ENCODE assay signal across 15 cellular contexts in genomic region chr17:80870401-80870800, GRCh38.
DNase-seq lines count a peak whose midpoint lies in the region; ATAC-seq lines count a peak whose summit lies in the region.
"Had no signal": no experiment of that assay in that cellular context is flagged by ENCODE, and none has a peak within 500 bp of the region (broad histone marks: within the 10 kb centered on the region; RNA-seq: fewer than 3 reads in every experiment).

No MANE protein-coding gene starts in this region.

- H3K36me3 Mint-ChIP-seq in activated CD4-positive, alpha-beta T cell treated with anti-CD3 and anti-CD28 coated beads for 36 hours (ENCODE audit: low read depth) = peaks cover 27% of the 10 kb centered on the region
- H3K36me3 Mint-ChIP-seq in activated naive CD4-positive, alpha-beta T cell treated with anti-CD3 and anti-CD28 coated beads, Interleukin-2, amount 50 U/mL, for 24 hours = peaks cover 16% of the 10 kb centered on the region

- CTCF ChIA-PET in activated CD4-positive, alpha-beta T cell treated with anti-CD3 and anti-CD28 coated beads for 36 hours (lab: Charles Lee) = interaction anchor here (1.2 kb wide), 1 partner anchor 8 kb away, joined by 4 read pairs; no protein-coding TSS in a partner anchor

- POLR2A ChIA-PET in activated CD4-positive, alpha-beta T cell treated with anti-CD3 and anti-CD28 coated beads for 36 hours (lab: Charles Lee) = no interaction called here

- peak; percentile 76 for ATAC-seq in activated CD4-positive, alpha-beta T cell treated with anti-CD3 and anti-CD28 coated beads for 36 hours
- ATAC-seq in GM21576 (IDR thresholded peaks at IDR 0.05; ENCODE audit: unreplicated experiment) = no peak

- H3K4me1 Mint-ChIP-seq in activated CD4-positive, alpha-beta T cell treated with anti-CD3 and anti-CD28 coated beads for 36 hours = peaks cover 88% of the 10 kb centered on the region
- peaks cover 91% of the 10 kb centered on the region for H3K4me1 Mint-ChIP-seq in activated naive CD4-positive, alpha-beta T cell treated with anti-CD3 and anti-CD28 coated beads, Interleukin-2, amount 50 U/mL, for 24 hours

- no peaks in the 10 kb centered on the region for H3K27me3 Mint-ChIP-seq in activated CD4-positive, alpha-beta T cell treated with anti-CD3 and anti-CD28 coated beads for 36 hours
- H3K27me3 Mint-ChIP-seq in activated naive CD4-positive, alpha-beta T cell treated with anti-CD3 and anti-CD28 coated beads, Interleukin-2, amount 50 U/mL, for 24 hours = no peaks in the 10 kb centered on the region
- H3K27me3 Mint-ChIP-seq: type B pancreatic cell had no signal

- H3K4me3 Mint-ChIP-seq in activated CD4-positive, alpha-beta T cell treated with anti-CD3 and anti-CD28 coated beads for 36 hours = peak overlapping the region; percentile 28
- H3K4me3 Mint-ChIP-seq in activated naive CD4-positive, alpha-beta T cell treated with anti-CD3 and anti-CD28 coated beads, Interleukin-2, amount 50 U/mL, for 24 hours = peak overlapping the region; percentile 60
- H3K4me3 Mint-ChIP-seq: type B pancreatic cell had no signal

- intact Hi-C loops in activated CD4-positive, alpha-beta T cell treated with anti-CD3 and anti-CD28 coated beads for 36 hours (cut with DNase I, micrococcal nuclease) = no loop called here
- intact Hi-C loops in posterior vena cava (cut with DNase I) = no loop called here

- H3K27ac Mint-ChIP-seq in activated CD4-positive, alpha-beta T cell treated with anti-CD3 and anti-CD28 coated beads for 36 hours = peak overlapping the region; percentile 75
- peak overlapping the region; percentile 96 for H3K27ac Mint-ChIP-seq in activated naive CD4-positive, alpha-beta T cell treated with anti-CD3 and anti-CD28 coated beads, Interleukin-2, amount 50 U/mL, for 24 hours
- H3K27ac Mint-ChIP-seq: type B pancreatic cell had no signal

- H3K9me3 Mint-ChIP-seq in activated CD4-positive, alpha-beta T cell treated with anti-CD3 and anti-CD28 coated beads for 36 hours (ENCODE audit: low read depth) = no peaks in the 10 kb centered on the region
- no peaks in the 10 kb centered on the region for H3K9me3 Mint-ChIP-seq in activated naive CD4-positive, alpha-beta T cell treated with anti-CD3 and anti-CD28 coated beads, Interleukin-2, amount 50 U/mL, for 24 hours
- H3K9me3 Mint-ChIP-seq: type B pancreatic cell had no signal

- DNase-seq in activated CD4-positive, alpha-beta T cell treated with anti-CD3 and anti-CD28 coated beads for 36 hours = peak; percentile 70
- DNase-seq in activated CD4-positive, alpha-beta T cell treated with anti-CD3 and anti-CD28 coated beads for 1 hour = no peak
- peak; percentile 15 for DNase-seq in MV-4-11 (lab: John Stamatoyannopoulos, UW)
- DNase-seq in posterior vena cava (ENCODE audit: low spot score) = peak; percentile 61
- DNase-seq in putamen (ENCODE audit: low spot score) = no peak
- DNase-seq in DMS79 treated with DMSO at 0.1 percent for 48 hours (lab: John Stamatoyannopoulos, UW) = no peak
- DNase-seq: DMS53, esophagus squamous epithelium, midbrain, MM.1S, NCI-H226, T-helper 9 cell had no signal

Comparison
In these comparisons a context has a peak if more than half of its experiments do, and no peak if none do; other contexts are left out.
1. DNase-seq: peak in activated CD4-positive, alpha-beta T cell treated with anti-CD3 and anti-CD28 coated beads for 36 hours (single experiment), MV-4-11 (single experiment) and posterior vena cava (single experiment); none in activated CD4-positive, alpha-beta T cell treated with anti-CD3 and anti-CD28 coated beads for 1 hour (single experiment), putamen (single experiment) and DMS79 treated with DMSO at 0.1 percent for 48 hours (single experiment).